In genomic region chr7:18961997-18962396, GRCh38 we compare ENCODE assay signal across 32 cellular contexts.
DNase-seq lines count a peak whose midpoint lies in the region; ATAC-seq and TF ChIP-seq lines count a peak whose summit lies in the region.
"Had no signal": no experiment of that assay in that cellular context is flagged by ENCODE, and none has a peak within 500 bp of the region (broad histone marks: within the 10 kb centered on the region; RNA-seq: fewer than 3 reads in every experiment).

No MANE protein-coding gene starts in this region.

- H3K9me3 ChIP-seq in AG04450 (ENCODE audit: control insufficient read depth, insufficient read depth, low read length): no peaks in the 10 kb centered on the region
- no peaks in the 10 kb centered on the region for H3K9me3 ChIP-seq in IMR-90 (ENCODE audit: control insufficient read depth, insufficient read depth, low read length)
- H3K9me3 ChIP-seq in adipocyte (ENCODE audit: control insufficient read depth, low read length): no peaks in the 10 kb centered on the region
- H3K9me3 ChIP-seq: left ventricle myocardium inferior, Peyer's patch, SJCRH30 had no signal

- CTCF ChIA-PET in AG04450 (lab: Charles Lee) (no interaction called here), IMR-90 (lab: Yijun Ruan, JAX) (no interaction called here)

- no peak overlapping the region for H2AFZ ChIP-seq in IMR-90 (replicated peaks; ENCODE audit: low read length, poor library complexity)
- H2AFZ ChIP-seq: parathyroid adenoma had no signal

- DNase-seq in AG04450 (ENCODE audit: low read depth, low spot score) (no peak), IMR-90 (peak; percentile 15), adipocyte (ENCODE audit: low read depth) (peak; percentile 29), fibroblast of pulmonary artery (ENCODE audit: low read depth) (peak; percentile 39), hepatic stellate cell (ENCODE audit: low spot score) (no peak), NCI-H2227 treated with DMSO at 0.1 percent for 48 hours (lab: John Stamatoyannopoulos, UW) (no peak), NCI-H187 (lab: John Stamatoyannopoulos, UW) (no peak)
- DNase-seq: activated B cell treated with CpG ODN at 0.5 μM for 24 hours; activated CD4-positive, alpha-beta T cell treated with anti-CD3 and anti-CD28 coated beads, Interleukin-2, amount 50 U/mL, for 4 hours; activated CD8-positive, alpha-beta memory T cell treated with anti-CD3 and anti-CD28 coated beads, Interleukin-2, amount 10 ng/mL, durations not matched to agents 7 days and 5 days; activated gamma-delta T cell; activated naive CD8-positive, alpha-beta T cell treated with anti-CD3 and anti-CD28 coated beads, Interleukin-2, amount 50 U/mL, for 24 hours; activated T-cell treated with anti-CD3 and anti-CD28 coated beads, Interleukin-2, amount 50 U/mL, for 4 hours; AML-193; brain microvascular endothelial cell; Calu3; CD4-positive, CD25-positive, alpha-beta regulatory T cell; DMS79 treated with DMSO at 0.1 percent for 48 hours; GOT3; islet precursor cell; left ventricle myocardium inferior; MV-4-11; NCI-H1436 treated with DMSO at 0.1 percent for 48 hours; NCI-H774; Peyer's patch; retina; SJCRH30; small intestine; stimulated activated naive CD4-positive, alpha-beta T cell treated with Interleukin-2 at 50 U/mL for 16 hours; T-cell had no signal

- no peak overlapping the region for H2AK5ac ChIP-seq in IMR-90 (ENCODE audit: low read depth, low read length)

- no peak overlapping the region for H2AK9ac ChIP-seq in IMR-90 (replicated peaks; ENCODE audit: low read depth, low read length, poor library complexity)

- H3K27ac ChIP-seq in AG04450 (ENCODE audit: low read depth, low read length): peak overlapping the region; percentile 12
- no peak overlapping the region for H3K27ac ChIP-seq in IMR-90 (ENCODE audit: insufficient read depth, low read length)
- H3K27ac ChIP-seq: brain microvascular endothelial cell, left ventricle myocardium inferior, parathyroid adenoma, Peyer's patch, SJCRH30 had no signal

- in situ Hi-C loops in IMR-90 (cut with MboI; ENCODE audit: low sequenced_read_pairs): no loop called here

- TF ChIP-seq POLR2A in IMR-90 (IDR thresholded peaks at IDR 0.05; ENCODE audit: low read depth, low read length): no peak

- TF ChIP-seq RAD21 in IMR-90 (IDR thresholded peaks at IDR 0.05; ENCODE audit: low read length): no peak

- H3K56ac ChIP-seq in IMR-90 (ENCODE audit: extremely low read depth, insufficient read depth, low read length): no peak overlapping the region

- H4K20me1 ChIP-seq in IMR-90 (ENCODE audit: insufficient read depth, low read length): no peaks in the 10 kb centered on the region

- no peak overlapping the region for H2BK15ac ChIP-seq in IMR-90 (ENCODE audit: low read depth, low read length)

- H2BK20ac ChIP-seq in IMR-90 (ENCODE audit: low read depth, low read length): no peak overlapping the region

- intact Hi-C loops in IMR-90 (cut with micrococcal nuclease): no loop called here

- H3K14ac ChIP-seq in IMR-90 (replicated peaks; ENCODE audit: low read depth, low read length): no peak overlapping the region

- H3K4me1 ChIP-seq in IMR-90 (ENCODE audit: control insufficient read depth, insufficient read depth, low read length) (no peaks in the 10 kb centered on the region; the same call in 1 of the 2 replicates), adipocyte (ENCODE audit: control insufficient read depth, insufficient read depth, low read length) (no peaks in the 10 kb centered on the region)
- H3K4me1 ChIP-seq: left ventricle myocardium inferior, parathyroid adenoma, Peyer's patch had no signal

- WGBS in IMR-90 (ENCODE audit: extremely low coverage in 2 of 2, insufficient read length in 1 of 2), 2 experiments: no CpG with 5 or more reads among the region's 4 CpGs

- H3K27me3 ChIP-seq in AG04450 (ENCODE audit: control insufficient read depth, insufficient read depth, low read length) (no peaks in the 10 kb centered on the region), IMR-90 (ENCODE audit: control insufficient read depth, insufficient read depth, low read length) (no peaks in the 10 kb centered on the region), adipocyte (replicated peaks; ENCODE audit: control insufficient read depth, insufficient read depth, low read length) (no peaks in the 10 kb centered on the region)
- H3K27me3 ChIP-seq: brain microvascular endothelial cell, Peyer's patch, SJCRH30 had no signal

- ATAC-seq in IMR-90 (ENCODE audit: low read depth): no peak
- ATAC-seq in GM18868 (IDR thresholded peaks at IDR 0.05; ENCODE audit: unreplicated experiment): no peak
- ATAC-seq: activated CD8-positive, alpha-beta memory T cell treated with anti-CD3 and anti-CD28 coated beads, Interleukin-2, amount 10 ng/mL, durations not matched to agents 7 days and 5 days; activated naive CD8-positive, alpha-beta T cell treated with anti-CD3 and anti-CD28 coated beads, Interleukin-2, amount 50 U/mL, for 24 hours; activated T-cell treated with anti-CD3 and anti-CD28 coated beads, Interleukin-2, amount 50 U/mL, for 4 hours; T-cell had no signal

- no peak overlapping the region for H3K23ac ChIP-seq in IMR-90 (ENCODE audit: low read depth, low read length)

- H3K36me3 ChIP-seq in IMR-90 (ENCODE audit: control insufficient read depth, insufficient read depth, low read length) (no peaks in the 10 kb centered on the region), adipocyte (ENCODE audit: control insufficient read depth, insufficient read depth, low read length, severe bottlenecking) (peaks cover 3% of the 10 kb centered on the region)
- H3K36me3 ChIP-seq: brain microvascular endothelial cell, left ventricle myocardium inferior, Peyer's patch, SJCRH30 had no signal

- POLR2A ChIA-PET in AG04450 (lab: Yijun Ruan, JAX) (interaction anchor here (0.6 kb wide), 1 partner anchor 16 kb away, joined by 5 read pairs; no protein-coding TSS in a partner anchor), IMR-90 (lab: Charles Lee; ENCODE audit: unreplicated experiment) (no interaction called here)

- H3K9me1 ChIP-seq in IMR-90 (ENCODE audit: insufficient read depth, low read length): peaks cover 2% of the 10 kb centered on the region; the same call in 1 of the 2 replicates

- no peak overlapping the region for H4K5ac ChIP-seq in IMR-90 (ENCODE audit: low read depth, low read length)

- dilution Hi-C loops in IMR-90 (cut with HindIII; ENCODE audit: low sequenced_read_pairs, unreplicated experiment): no loop called here

- no peak overlapping the region for H4K8ac ChIP-seq in IMR-90 (ENCODE audit: low read depth in 2 of 2, low read length in 2 of 2)

- no peak overlapping the region for H3K4ac ChIP-seq in IMR-90 (ENCODE audit: low read depth, low read length)

- H3K9ac ChIP-seq in IMR-90 (ENCODE audit: low read depth, low read length): no peak overlapping the region
- no peak overlapping the region for H3K9ac ChIP-seq in adipocyte (ENCODE audit: low read length)
- H3K9ac ChIP-seq: parathyroid adenoma had no signal

- no peak overlapping the region for H3K4me3 ChIP-seq in AG04450 (ENCODE audit: low read depth, low read length)
- H3K4me3 ChIP-seq in IMR-90 (ENCODE audit: insufficient read depth, low read depth, low read length): no peak overlapping the region
- no peak overlapping the region for H3K4me3 ChIP-seq in adipocyte (ENCODE audit: low read length)
- H3K4me3 ChIP-seq in fibroblast of pulmonary artery (replicated peaks; ENCODE audit: low read depth, low read length): no peak overlapping the region
- H3K4me3 ChIP-seq: left ventricle myocardium inferior, Peyer's patch, SJCRH30 had no signal

- H2BK5ac ChIP-seq in IMR-90 (ENCODE audit: low read depth, low read length, poor library complexity, severe bottlenecking): no peak overlapping the region

- no peak overlapping the region for H3K18ac ChIP-seq in IMR-90 (ENCODE audit: low read depth, low read length)

- H2BK120ac ChIP-seq in IMR-90 (ENCODE audit: low read depth, low read length): no peak overlapping the region

- BruUV-seq in IMR-90 (replicated peaks; lab: Mats Ljungman, UMichigan): no TSS peak

- TF ChIP-seq CTCF in AG04450 (IDR thresholded peaks at IDR 0.05; ENCODE audit: low read depth, low read length) (no peak), IMR-90 (conservative IDR thresholded peaks at IDR 0.05; ENCODE audit: low read depth, low read length) (no peak), fibroblast of pulmonary artery (IDR thresholded peaks at IDR 0.05; ENCODE audit: low read length, missing control alignments) (no peak)

- no peak overlapping the region for H3K4me2 ChIP-seq in IMR-90 (ENCODE audit: low read depth, low read length)

- no peak overlapping the region for H4K91ac ChIP-seq in IMR-90 (ENCODE audit: insufficient read depth, low read depth, low read length)

- no peaks in the 10 kb centered on the region for H3K79me1 ChIP-seq in IMR-90 (ENCODE audit: low read depth in 1 of 2, low read length in 2 of 2)

TF ChIP-seq in IMR-90, 13 proteins besides CTCF, POLR2A, EP300 and RAD21:
- no peak for TF ChIP-seq CHD1 (IDR thresholded peaks at IDR 0.05; ENCODE audit: low read depth, low read length)
- no peak for TF ChIP-seq USF2 (IDR thresholded peaks at IDR 0.05; ENCODE audit: low read depth, low read length)

Comparison
In these comparisons a context has a peak if more than half of its experiments do, and no peak if none do; other contexts are left out.
1. DNase-seq: peak in IMR-90 (single experiment), adipocyte (single experiment) and fibroblast of pulmonary artery (single experiment); none in AG04450 (single experiment), hepatic stellate cell (single experiment), NCI-H2227 treated with DMSO at 0.1 percent for 48 hours (single experiment) and NCI-H187 (0 of 2).